28 cellular contexts compared by ENCODE assay signal in genomic region chr12:124809878-124810277, GRCh38. TPM values are rescaled to one million over a fixed set of nuclear protein-coding genes. Genes with fewer than 3 reads are reported as not detected.
A peak's percentile ranks its signal among the peaks of the same experiment; 100 is the strongest.
DNase-seq lines count a peak whose midpoint lies in the region; TF ChIP-seq lines count a peak whose summit lies in the region.
"Had no signal": no experiment of that assay in that cellular context is flagged by ENCODE, and none has a peak within 500 bp of the region (broad histone marks: within the 10 kb centered on the region; RNA-seq: fewer than 3 reads in every experiment).

No MANE protein-coding gene starts in this region.

- H2AFZ ChIP-seq in mammary epithelial cell (ENCODE audit: low read depth, low read length) (no peak overlapping the region), neural progenitor cell (replicated peaks) (no peak overlapping the region)

- H3K9me3 Mint-ChIP-seq in nephron progenitor cell (no peaks in the 10 kb centered on the region), neural progenitor cell (no peaks in the 10 kb centered on the region)
- H3K9me3 Mint-ChIP-seq: activated CD4-positive, alpha-beta memory T cell treated with anti-CD3 and anti-CD28 coated beads for 36 hours; activated naive CD4-positive, alpha-beta T cell treated with anti-CD3 and anti-CD28 coated beads, Interleukin-2, amount 10 ng/mL, durations not matched to agents 7 days and 5 days; activated T-helper 1 cell treated with anti-CD3 and anti-CD28 coated beads, Interleukin-12 subunit alpha, Interleukin-12 subunit beta, Interleukin-2, Interleukin-4 antibody, amounts not matched to agents 30 ng/mL and 10 ng/mL and 1 ng/mL, durations not matched to agents 14 hours and 24 hours and 36 hours; dendritic cell treated with granulocyte-macrophage colony-stimulating factor and Interleukin-4, amounts not matched to agents 40 ng/mL and 50 ng/mL, for 4 days; natural killer cell; type B pancreatic cell had no signal

- H3K4me1 Mint-ChIP-seq in nephron progenitor cell (peaks cover 2% of the 10 kb centered on the region), neural progenitor cell (peaks cover 10% of the 10 kb centered on the region)
- H3K4me1 Mint-ChIP-seq: activated naive CD4-positive, alpha-beta T cell treated with anti-CD3 and anti-CD28 coated beads, Interleukin-2, amount 10 ng/mL, durations not matched to agents 7 days and 5 days; natural killer cell had no signal

- H3K36me3 Mint-ChIP-seq in nephron progenitor cell (ENCODE audit: low read depth) = peaks cover 20% of the 10 kb centered on the region
- peaks cover 15% of the 10 kb centered on the region for H3K36me3 Mint-ChIP-seq in neural progenitor cell
- H3K36me3 Mint-ChIP-seq: natural killer cell had no signal

- in situ Hi-C loops in mammary epithelial cell (cut with MboI; ENCODE audit: low sequenced_read_pairs in 2 of 2) = no loop called here

- POLR2A ChIA-PET in HEK293T (lab: Yijun Ruan, JAX) = no interaction called here

- H3F3A ChIP-seq in neural progenitor cell (ENCODE audit: low read depth) = peaks cover 8% of the 10 kb centered on the region

- H3K4me3 Mint-ChIP-seq in nephron progenitor cell (no peak overlapping the region), neural progenitor cell (no peak overlapping the region)
- H3K4me3 Mint-ChIP-seq: activated CD4-positive, alpha-beta memory T cell treated with anti-CD3 and anti-CD28 coated beads for 36 hours; activated naive CD4-positive, alpha-beta T cell treated with anti-CD3 and anti-CD28 coated beads, Interleukin-2, amount 10 ng/mL, durations not matched to agents 7 days and 5 days; activated T-helper 1 cell treated with anti-CD3 and anti-CD28 coated beads, Interleukin-12 subunit alpha, Interleukin-12 subunit beta, Interleukin-2, Interleukin-4 antibody, amounts not matched to agents 30 ng/mL and 10 ng/mL and 1 ng/mL, durations not matched to agents 14 hours and 24 hours and 36 hours; dendritic cell treated with granulocyte-macrophage colony-stimulating factor and Interleukin-4, amounts not matched to agents 40 ng/mL and 50 ng/mL, for 4 days; natural killer cell; type B pancreatic cell had no signal

- H3K4me3 ChIP-seq in mammary epithelial cell (replicated peaks in 1 of 3; ENCODE audit: insufficient read depth in 1 of 3, low read depth in 2 of 3, low read length in 3 of 3) = no peak overlapping the region
- H3K4me3 ChIP-seq in neural progenitor cell = no peak overlapping the region
- H3K4me3 ChIP-seq: K562, ovary had no signal

- no peaks in the 10 kb centered on the region for H3K9me3 ChIP-seq in mammary epithelial cell (replicated peaks; ENCODE audit: insufficient read depth, low read length)
- no peaks in the 10 kb centered on the region for H3K9me3 ChIP-seq in neural progenitor cell (ENCODE audit: low read depth)
- H3K9me3 ChIP-seq: ovary had no signal

- H3K36me3 ChIP-seq in mammary epithelial cell (ENCODE audit: insufficient read depth, low read length) (peaks cover 15% of the 10 kb centered on the region), neural progenitor cell (no peaks in the 10 kb centered on the region)
- H3K36me3 ChIP-seq: ovary had no signal

- H3K9ac ChIP-seq in mammary epithelial cell (ENCODE audit: insufficient read depth, low read length) (no peak overlapping the region), neural progenitor cell (no peak overlapping the region)

- H3K4me2 ChIP-seq in mammary epithelial cell (ENCODE audit: insufficient read depth, low read depth, low read length) = no peak overlapping the region
- no peak overlapping the region for H3K4me2 ChIP-seq in neural progenitor cell

- H3K27me3 Mint-ChIP-seq in nephron progenitor cell (ENCODE audit: low read depth, poor library complexity) (no peaks in the 10 kb centered on the region), neural progenitor cell (ENCODE audit: insufficient read depth, low read depth) (peaks cover 8% of the 10 kb centered on the region)
- H3K27me3 Mint-ChIP-seq: activated CD4-positive, alpha-beta memory T cell treated with anti-CD3 and anti-CD28 coated beads for 36 hours; activated naive CD4-positive, alpha-beta T cell treated with anti-CD3 and anti-CD28 coated beads, Interleukin-2, amount 10 ng/mL, durations not matched to agents 7 days and 5 days; dendritic cell treated with granulocyte-macrophage colony-stimulating factor and Interleukin-4, amounts not matched to agents 40 ng/mL and 50 ng/mL, for 4 days; type B pancreatic cell had no signal

- dilution Hi-C loops in mammary epithelial cell (cut with HindIII; ENCODE audit: low sequenced_read_pairs) = no loop called here

- peaks cover 6% of the 10 kb centered on the region for H3K4me1 ChIP-seq in mammary epithelial cell (ENCODE audit: insufficient read depth, low read length)
- H3K4me1 ChIP-seq in neural progenitor cell = peaks cover 10% of the 10 kb centered on the region

- H3K27ac Mint-ChIP-seq in nephron progenitor cell (no peak overlapping the region), neural progenitor cell (no peak overlapping the region)
- H3K27ac Mint-ChIP-seq: activated CD4-positive, alpha-beta memory T cell treated with anti-CD3 and anti-CD28 coated beads for 36 hours; activated naive CD4-positive, alpha-beta T cell treated with anti-CD3 and anti-CD28 coated beads, Interleukin-2, amount 10 ng/mL, durations not matched to agents 7 days and 5 days; activated T-helper 1 cell treated with anti-CD3 and anti-CD28 coated beads, Interleukin-12 subunit alpha, Interleukin-12 subunit beta, Interleukin-2, Interleukin-4 antibody, amounts not matched to agents 30 ng/mL and 10 ng/mL and 1 ng/mL, durations not matched to agents 14 hours and 24 hours and 36 hours; dendritic cell treated with granulocyte-macrophage colony-stimulating factor and Interleukin-4, amounts not matched to agents 40 ng/mL and 50 ng/mL, for 4 days; natural killer cell; type B pancreatic cell had no signal

- no peak overlapping the region for H3K27ac ChIP-seq in mammary epithelial cell (ENCODE audit: insufficient read depth, low read depth, low read length)
- no peak overlapping the region for H3K27ac ChIP-seq in neural progenitor cell
- H3K27ac ChIP-seq: C4-2B, ovary had no signal

- no TSS peak for BruUV-seq in mammary epithelial cell (replicated peaks; lab: Mats Ljungman, UMichigan)

- TF ChIP-seq CTCF in mammary epithelial cell (conservative IDR thresholded peaks at IDR 0.05 in 1 of 2, IDR thresholded peaks at IDR 0.05 in 1 of 2; ENCODE audit: extremely low read depth in 1 of 2, insufficient read depth in 1 of 2, low read depth in 1 of 2, low read length in 2 of 2) (no peak), nephron progenitor cell (IDR thresholded peaks at IDR 0.05) (no peak), neural progenitor cell (IDR thresholded peaks at IDR 0.05) (no peak)

- 94% methylated on average over 8 of the region's 8 CpGs for WGBS in mammary epithelial cell (ENCODE audit: low coverage, missing lambda C conversion rate)

- H3K79me2 ChIP-seq in mammary epithelial cell (ENCODE audit: insufficient read depth, low read length) = peaks cover 3% of the 10 kb centered on the region
- H3K79me2 ChIP-seq in neural progenitor cell (ENCODE audit: low read depth) = no peaks in the 10 kb centered on the region

- H3K27me3 ChIP-seq in mammary epithelial cell (ENCODE audit: insufficient read depth, low read length) (no peaks in the 10 kb centered on the region), neural progenitor cell (no peaks in the 10 kb centered on the region)
- H3K27me3 ChIP-seq: ovary had no signal

- intact Hi-C loops in mammary epithelial cell (cut with micrococcal nuclease) = no loop called here

- DNase-seq in AG20443 (ENCODE audit: low spot score) (peak; percentile 79), LHCN-M2 (ENCODE audit: low read depth) (peak; percentile 49), mammary epithelial cell (peak; percentile 26), kidney tubule cell (ENCODE audit: low spot score) (peak; percentile 4), nephron progenitor cell (no peak), HEK293T (ENCODE audit: extremely low spot score) (no peak), neural progenitor cell (ENCODE audit: low spot score) (no peak), NCI-H524 (lab: John Stamatoyannopoulos, UW) (no peak)
- DNase-seq: activated CD4-positive, alpha-beta memory T cell treated with anti-CD3 and anti-CD28 coated beads for 36 hours; activated CD8-positive, alpha-beta memory T cell treated with anti-CD3 and anti-CD28 coated beads, Interleukin-2, amount 50 U/mL, for 4 hours; activated naive CD4-positive, alpha-beta T cell treated with anti-CD3 and anti-CD28 coated beads, Interleukin-2, amount 10 ng/mL, durations not matched to agents 7 days and 5 days; amniotic stem cell; DND-41; glutamatergic neuron; H7; islet precursor cell; midbrain; natural killer cell; NCI-H1417 treated with DMSO at 0.1 percent for 48 hours; NCI-H2081; ovary; RPMI8226; stimulated activated CD4-positive, alpha-beta T cell treated with anti-CD3 and anti-CD28 coated beads, Interleukin-2, amount 100 ng/mL, for 24 hours had no signal

- CTCF ChIA-PET in mammary epithelial cell (lab: Charles Lee; ENCODE audit: low non-redundant PET) (no interaction called here), HEK293T (lab: Yijun Ruan, JAX) (no interaction called here)

- H4K20me1 ChIP-seq in mammary epithelial cell (ENCODE audit: insufficient read depth, low read length) = no peaks in the 10 kb centered on the region
- H4K20me1 ChIP-seq in neural progenitor cell (ENCODE audit: low read depth) = peaks cover 11% of the 10 kb centered on the region

TF ChIP-seq in HEK293T, 16 proteins besides CTCF, POLR2A, EP300 and RAD21:
- no peak for TF ChIP-seq TARDBP (IDR thresholded peaks at IDR 0.05)
- TF ChIP-seq ARNT (IDR thresholded peaks at IDR 0.05) = no peak
- TF ChIP-seq ELF4 (IDR thresholded peaks at IDR 0.05) = no peak
- no peak for TF ChIP-seq NFRKB (IDR thresholded peaks at IDR 0.05)
- no peak for TF ChIP-seq SP1 (IDR thresholded peaks at IDR 0.05)
- TF ChIP-seq CTBP1 (IDR thresholded peaks at IDR 0.05; ENCODE audit: borderline replicate concordance) = no peak
- no peak for TF ChIP-seq SUZ12 (IDR thresholded peaks at IDR 0.05)
- no peak for TF ChIP-seq ZNF384 (IDR thresholded peaks at IDR 0.05)
- no peak for TF ChIP-seq L3MBTL2 (conservative IDR thresholded peaks at IDR 0.05)
- TF ChIP-seq HDGF (IDR thresholded peaks at IDR 0.05; ENCODE audit: borderline replicate concordance) = no peak

RNA-seq across cellular contexts. Expression of gene SCARB1, which starts 53.8 kb away (rescaled TPM):
- total RNA-seq in LHCN-M2 (2014; rRNA removed) = 3.3 and 7.3 TPM in 2 replicates
- polyA plus RNA-seq in LHCN-M2 (2012) = 6.8 TPM
- 10 to 100 TPM; 44.8 to 60.9 TPM for total RNA-seq in mammary epithelial cell
- polyA plus RNA-seq in mammary epithelial cell = 122 TPM
- 117 TPM for polyA minus RNA-seq in mammary epithelial cell
- total RNA-seq in neural progenitor cell (ENCODE audit: low replicate concordance) = 4.3 and 7.8 TPM in 2 replicates

Comparison
In these comparisons a context has a peak if more than half of its experiments do, and no peak if none do; other contexts are left out.
1. DNase-seq: peak in AG20443 (single experiment), LHCN-M2 (single experiment), mammary epithelial cell (single experiment) and kidney tubule cell (single experiment); none in nephron progenitor cell (single experiment), HEK293T (single experiment), neural progenitor cell (single experiment) and NCI-H524 (0 of 2).